18 cellular contexts compared by ENCODE assay signal in the genomic region with DNA sequence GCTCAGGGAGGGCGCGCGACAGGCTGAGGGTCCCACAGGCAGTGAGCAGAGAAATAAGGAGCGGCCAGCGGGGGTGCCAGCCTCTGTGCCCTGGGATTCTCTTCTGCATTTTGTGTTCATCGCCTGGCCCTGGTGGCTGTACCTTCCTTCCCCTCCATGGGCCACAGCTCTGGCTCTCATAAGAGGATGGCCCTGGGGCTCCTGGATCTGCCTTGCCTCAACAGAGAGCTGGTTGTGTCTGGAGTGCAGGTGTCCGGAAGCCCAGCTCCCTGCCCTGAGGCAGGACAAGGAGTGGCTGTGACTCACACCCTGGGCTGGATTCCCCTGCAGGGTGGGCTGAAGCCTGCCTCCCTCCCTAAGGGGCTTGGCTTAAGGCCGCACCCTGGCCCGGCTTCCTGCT. TPM values are rescaled to one million over a fixed set of nuclear protein-coding genes. Genes with fewer than 3 reads are reported as not detected.
DNase-seq lines count a peak whose midpoint lies in the region; ATAC-seq and TF ChIP-seq lines count a peak whose summit lies in the region.
"Had no signal": no experiment of that assay in that cellular context is flagged by ENCODE, and none has a peak within 500 bp of the region (broad histone marks: within the 10 kb centered on the region; RNA-seq: fewer than 3 reads in every experiment).

No MANE protein-coding gene starts in this region.

- H3K9me2 ChIP-seq in GM23338 (ENCODE audit: insufficient read depth) (no peaks in the 10 kb centered on the region), PC-3 (replicated peaks; ENCODE audit: low read length) (no peaks in the 10 kb centered on the region)

- POLR2A ChIA-PET in PC-3 (lab: Charles Lee; ENCODE audit: unreplicated experiment): interaction anchor here (0.6 to 1.4 kb wide), 7 partner anchors 8 to 828 kb away, joined by 3 to 28 read pairs (median 4); no protein-coding TSS in a partner anchor

- intact Hi-C loops in PC-3 (cut with micrococcal nuclease) (loop anchor here (1.0 kb wide), 2 partner anchors 8 to 14 kb away; no protein-coding TSS in a partner anchor), sciatic nerve (cut with DNase I) (no loop called here), head of caudate nucleus (cut with DNase I) (no loop called here)

- H3K4me3 Mint-ChIP-seq in GM23338: no peak overlapping the region
- H3K4me3 Mint-ChIP-seq: activated naive CD4-positive, alpha-beta T cell treated with anti-CD3 and anti-CD28 coated beads, Interleukin-2, amount 10 ng/mL, durations not matched to agents 7 days and 5 days; nephron had no signal

- no peak overlapping the region for H3K27ac Mint-ChIP-seq in GM23338
- H3K27ac Mint-ChIP-seq: activated naive CD4-positive, alpha-beta T cell treated with anti-CD3 and anti-CD28 coated beads, Interleukin-2, amount 10 ng/mL, durations not matched to agents 7 days and 5 days had no signal

- H3K79me2 ChIP-seq in GM23338 (replicated peaks; ENCODE audit: insufficient read depth) (no peaks in the 10 kb centered on the region), PC-3 (ENCODE audit: low read length) (0 out of 2 replicates have a peak, but pooled peaks cover 8% of the 10 kb centered on the region)

- CTCF ChIA-PET in PC-3 (lab: Charles Lee): interaction anchor here (1.2 kb wide), 1 partner anchor 84 kb away, joined by 3 read pairs; no protein-coding TSS in a partner anchor

- H3F3A ChIP-seq in GM23338 (replicated peaks; ENCODE audit: low read depth): no peaks in the 10 kb centered on the region
- no peaks in the 10 kb centered on the region for H3F3A ChIP-seq in PC-3 (ENCODE audit: low read length, unreplicated experiment)

- no peak for TF ChIP-seq CTCF in GM23338 (conservative IDR thresholded peaks at IDR 0.05; ENCODE audit: low read depth in 2 of 2)
- TF ChIP-seq CTCF in PC-3 (conservative IDR thresholded peaks at IDR 0.05; ENCODE audit: low read depth, low read length): no peak

- H3K4me2 ChIP-seq in GM23338 (no peak overlapping the region), PC-3 (ENCODE audit: low read length) (peak overlapping the region; percentile 68)
- H3K4me2 ChIP-seq: BLaER1 had no signal

- H3K4me1 Mint-ChIP-seq in GM23338: peaks cover 10% of the 10 kb centered on the region
- H3K4me1 Mint-ChIP-seq: activated naive CD4-positive, alpha-beta T cell treated with anti-CD3 and anti-CD28 coated beads, Interleukin-2, amount 10 ng/mL, durations not matched to agents 7 days and 5 days had no signal

- H3K9ac ChIP-seq in PC-3 (ENCODE audit: low read length): peak overlapping the region; percentile 85
- H3K9ac ChIP-seq: BLaER1 had no signal

- H3K4me3 ChIP-seq in GM23338: no peak overlapping the region
- no peak overlapping the region; the same call in 1 of the 2 replicates for H3K4me3 ChIP-seq in PC-3 (ENCODE audit: low read length)
- H3K4me3 ChIP-seq: BLaER1, GM12878, testis had no signal

- DNase-seq in GM23338 (ENCODE audit: low spot score) (no peak), PC-3 (peak; percentile 99), sciatic nerve (ENCODE audit: low spot score) (peak; percentile 49), head of caudate nucleus (no peak), NCI-H82 treated with DMSO at 0.1 percent for 48 hours (lab: John Stamatoyannopoulos, UW; ENCODE audit: unreplicated experiment) (no peak), cortex of kidney (lab: John Stamatoyannopoulos, UW) (no peak)
- DNase-seq: activated CD8-positive, alpha-beta memory T cell treated with anti-CD3 and anti-CD28 coated beads for 24 hours; activated naive CD4-positive, alpha-beta T cell treated with anti-CD3 and anti-CD28 coated beads, Interleukin-2, amount 10 ng/mL, durations not matched to agents 7 days and 5 days; central memory CD4-positive, alpha-beta T cell; NCI-H1048; NCI-H2171; stimulated activated CD4-positive, alpha-beta T cell treated with anti-CD3 and anti-CD28 coated beads, Interleukin-2, amount 100 ng/mL, for 24 hours; testis had no signal

- H3K27me3 ChIP-seq in GM23338 (ENCODE audit: insufficient read depth) (no peaks in the 10 kb centered on the region), PC-3 (ENCODE audit: low read length) (no peaks in the 10 kb centered on the region)
- H3K27me3 ChIP-seq: BLaER1, testis had no signal

- peaks cover 8% of the 10 kb centered on the region; the same call in 2 of the 3 replicates for H3K36me3 Mint-ChIP-seq in GM23338 (ENCODE audit: low read depth)
- H3K36me3 Mint-ChIP-seq: activated naive CD4-positive, alpha-beta T cell treated with anti-CD3 and anti-CD28 coated beads, Interleukin-2, amount 10 ng/mL, durations not matched to agents 7 days and 5 days had no signal

- H3K27ac ChIP-seq in GM23338 (ENCODE audit: low read depth) (no peak overlapping the region), PC-3 (ENCODE audit: low read length) (peak overlapping the region; percentile 97)
- H3K27ac ChIP-seq: BLaER1, testis had no signal

- ATAC-seq in GM23338 (peak; percentile 60), PC-3 (peak; percentile 92), esophagus mucosa (peak; percentile 98), sciatic nerve (no peak), HG03039 (IDR thresholded peaks at IDR 0.05; ENCODE audit: unreplicated experiment) (no peak)
- ATAC-seq: GM12878 had no signal

- no peaks in the 10 kb centered on the region for H3K36me3 ChIP-seq in GM23338 (ENCODE audit: insufficient read depth)
- no peaks in the 10 kb centered on the region for H3K36me3 ChIP-seq in PC-3 (ENCODE audit: low read depth, low read length)
- H3K36me3 ChIP-seq: BLaER1 had no signal

- H3K9me3 Mint-ChIP-seq in GM23338: peaks cover 11% of the 10 kb centered on the region
- H3K9me3 Mint-ChIP-seq: activated naive CD4-positive, alpha-beta T cell treated with anti-CD3 and anti-CD28 coated beads, Interleukin-2, amount 10 ng/mL, durations not matched to agents 7 days and 5 days had no signal

- no peaks in the 10 kb centered on the region for H3K27me3 Mint-ChIP-seq in GM23338 (ENCODE audit: insufficient read depth, low read depth, poor library complexity)

- H4K20me1 ChIP-seq in GM23338 (replicated peaks; ENCODE audit: insufficient read depth) (no peaks in the 10 kb centered on the region), PC-3 (ENCODE audit: low read length) (no peaks in the 10 kb centered on the region)
- H4K20me1 ChIP-seq: BLaER1 had no signal

- H3K4me1 ChIP-seq in GM23338 (ENCODE audit: insufficient read depth) (peaks cover 5% of the 10 kb centered on the region), PC-3 (ENCODE audit: insufficient read depth, low read length) (peaks cover 45% of the 10 kb centered on the region)
- H3K4me1 ChIP-seq: BLaER1, testis had no signal

- no peaks in the 10 kb centered on the region for H3K9me3 ChIP-seq in PC-3 (ENCODE audit: low read length)
- H3K9me3 ChIP-seq: BLaER1, testis had no signal

- BruUV-seq in PC-3 (replicated peaks; lab: Mats Ljungman, UMichigan): no TSS peak

- H2AFZ ChIP-seq in GM23338 (peak overlapping the region; percentile 56; the same call in 1 of the 2 replicates), PC-3 (ENCODE audit: low read length) (0 out of 2 replicates have a peak overlapping the region, but pooled peaks have one; percentile 2)

TF ChIP-seq in GM23338, 12 proteins besides CTCF, POLR2A, EP300 and RAD21 (continues in another document):
- TF ChIP-seq NANOG (IDR thresholded peaks at IDR 0.05; ENCODE audit: borderline replicate concordance) (no peak), EZH2phosphoT487 (IDR thresholded peaks at IDR 0.05; ENCODE audit: unreplicated experiment) (no peak), POLR2AphosphoS5 (IDR thresholded peaks at IDR 0.05; ENCODE audit: low read depth) (no peak), CREB1 (CRISPR knock-in tag; IDR thresholded peaks at IDR 0.05; ENCODE audit: low read depth) (no peak), ZNF114 (CRISPR knock-in tag; IDR thresholded peaks at IDR 0.05) (no peak), STAT1 (IDR thresholded peaks at IDR 0.05; ENCODE audit: unreplicated experiment) (no peak), ETS1 (IDR thresholded peaks at IDR 0.05) (no peak)

RNA-seq across cellular contexts. Expression of gene SULF2, which starts 24.3 kb away (rescaled TPM):
- 14.0 and 20.7 TPM in 2 replicates for total RNA-seq in GM23338 (2014; rRNA removed; shearing (Covaris generic))
- 9.5 and 10.7 TPM in 2 replicates for polyA plus RNA-seq in GM23338 (2016; fragmentation: Nextera tagmentation; extraction: Ambion mirVana)
- 340 and 372 TPM in 2 replicates for total RNA-seq in PC-3 (2014; rRNA removed)
- total RNA-seq in esophagus mucosa: 26.4 TPM
- 79.2 TPM for total RNA-seq in sciatic nerve

Comparison
In these comparisons a context has a peak if more than half of its experiments do, and no peak if none do; other contexts are left out.
1. ATAC-seq: peak in GM23338 (single experiment), PC-3 (single experiment) and esophagus mucosa (single experiment); none in sciatic nerve (single experiment) and HG03039 (single experiment).
2. DNase-seq: peak in PC-3 (single experiment) and sciatic nerve (single experiment); none in GM23338 (single experiment), head of caudate nucleus (0 of 42), NCI-H82 treated with DMSO at 0.1 percent for 48 hours (single experiment) and cortex of kidney (single experiment).